40 cellular contexts compared by ENCODE assay signal in genomic region chr11:7899418-7899817, GRCh38. TPM values are rescaled to one million over a fixed set of nuclear protein-coding genes. Genes with fewer than 3 reads are reported as not detected.
"Had no signal": no experiment of that assay in that cellular context is flagged by ENCODE, and none has a peak within 500 bp of the region (broad histone marks: within the 10 kb centered on the region; RNA-seq: fewer than 3 reads in every experiment).

No MANE protein-coding gene starts in this region.

- H3K9me3 Mint-ChIP-seq: activated CD4-positive, alpha-beta memory T cell treated with anti-CD3 and anti-CD28 coated beads, Interleukin-2, amount 10 ng/mL, durations not matched to agents 7 days and 5 days; activated naive CD4-positive, alpha-beta T cell treated with anti-CD3 and anti-CD28 coated beads, Interleukin-2, amount 50 U/mL, for 72 hours; activated T-helper 2 cell treated with anti-CD3 and anti-CD28 coated beads, Interferon-gamma antibody, Interleukin-2, Interleukin-4, amounts not matched to agents 10 μg/mL and 5 μg/mL and 100 μg/mL, durations not matched to agents 14 hours and 24 hours and 36 hours had no signal

- H3K4me3 ChIP-seq: adrenal gland, body of pancreas, breast epithelium, Peyer's patch had no signal

- H3K4me3 Mint-ChIP-seq: activated CD4-positive, alpha-beta memory T cell treated with anti-CD3 and anti-CD28 coated beads, Interleukin-2, amount 10 ng/mL, durations not matched to agents 7 days and 5 days; activated CD8-positive, alpha-beta memory T cell treated with anti-CD3 and anti-CD28 coated beads, Interleukin-2, amount 10 ng/mL, durations not matched to agents 7 days and 5 days; activated T-cell treated with anti-CD3 and anti-CD28 coated beads, Interleukin-2, amount 50 U/mL, for 72 hours had no signal

- H3K4me1 Mint-ChIP-seq: activated CD4-positive, alpha-beta memory T cell treated with anti-CD3 and anti-CD28 coated beads, Interleukin-2, amount 10 ng/mL, durations not matched to agents 7 days and 5 days; activated CD8-positive, alpha-beta memory T cell treated with anti-CD3 and anti-CD28 coated beads, Interleukin-2, amount 10 ng/mL, durations not matched to agents 7 days and 5 days had no signal

- H3K9me3 ChIP-seq: adrenal gland, body of pancreas, breast epithelium, Peyer's patch had no signal

- H3K36me3 Mint-ChIP-seq: activated CD8-positive, alpha-beta memory T cell treated with anti-CD3 and anti-CD28 coated beads, Interleukin-2, amount 10 ng/mL, durations not matched to agents 7 days and 5 days; activated naive CD4-positive, alpha-beta T cell treated with anti-CD3 and anti-CD28 coated beads, Interleukin-2, amount 50 U/mL, for 72 hours had no signal

- H3K36me3 ChIP-seq: adrenal gland, breast epithelium, Peyer's patch had no signal

- H3K27ac Mint-ChIP-seq: activated CD4-positive, alpha-beta memory T cell treated with anti-CD3 and anti-CD28 coated beads, Interleukin-2, amount 10 ng/mL, durations not matched to agents 7 days and 5 days; activated CD8-positive, alpha-beta memory T cell treated with anti-CD3 and anti-CD28 coated beads, Interleukin-2, amount 10 ng/mL, durations not matched to agents 7 days and 5 days; activated naive CD4-positive, alpha-beta T cell treated with anti-CD3 and anti-CD28 coated beads, Interleukin-2, amount 50 U/mL, for 72 hours; activated T-cell treated with anti-CD3 and anti-CD28 coated beads, Interleukin-2, amount 50 U/mL, for 72 hours; activated T-helper 2 cell treated with anti-CD3 and anti-CD28 coated beads, Interferon-gamma antibody, Interleukin-2, Interleukin-4, amounts not matched to agents 10 μg/mL and 5 μg/mL and 100 μg/mL, durations not matched to agents 14 hours and 24 hours and 36 hours had no signal

- DNase-seq: activated CD4-positive, alpha-beta memory T cell treated with anti-CD3 and anti-CD28 coated beads, Interleukin-2, amount 10 ng/mL, durations not matched to agents 7 days and 5 days; activated CD4-positive, alpha-beta T cell treated with anti-CD3 and anti-CD28 coated beads for 1 hour; activated CD4-positive, alpha-beta T cell treated with anti-CD3 and anti-CD28 coated beads for 48 hours; activated CD4-positive, CD25-positive, alpha-beta regulatory T cell; activated CD8-positive, alpha-beta memory T cell treated with anti-CD3 and anti-CD28 coated beads for 24 hours; activated CD8-positive, alpha-beta memory T cell treated with anti-CD3 and anti-CD28 coated beads, Interleukin-2, amount 10 ng/mL, durations not matched to agents 7 days and 5 days; activated CD8-positive, alpha-beta memory T cell treated with anti-CD3 and anti-CD28 coated beads, Interleukin-2, amount 50 U/mL, for 48 hours; activated gamma-delta T cell; activated naive CD4-positive, alpha-beta T cell treated with Interleukin-2 at 50 U/mL for 16 hours; activated T-cell treated with anti-CD3 and anti-CD28 coated beads, Interleukin-2, amount 50 U/mL, for 72 hours; adrenal gland; body of pancreas; cerebellar nuclear complex; Kasumi-1; KG1; MM.1S; MV-4-11; NCI-H1092; NCI-H146; NCI-H187; NCI-H2029 treated with DMSO at 0.1 percent for 48 hours; NCI-H2107; NCI-H2171; NCI-H2227 treated with DMSO at 0.1 percent for 48 hours; NCI-H446; NCI-H510A treated with DMSO at 0.1 percent for 48 hours; NCI-H526 treated with DMSO at 0.1 percent for 48 hours; NCI-H774; Peyer's patch; Right ventricle myocardium superior; SW 1271; T-helper 1 cell; T-helper 2 cell; T-helper 9 cell had no signal

- H3K27ac ChIP-seq: adrenal gland, body of pancreas, breast epithelium, Peyer's patch, VCaP had no signal

- H3K27me3 ChIP-seq: adrenal gland, body of pancreas, breast epithelium, Peyer's patch had no signal

- H3K4me1 ChIP-seq: adrenal gland, breast epithelium, Peyer's patch had no signal

RNA-seq across cellular contexts. Expression of gene OR10A6, which starts 31.6 kb away (rescaled TPM):
- total RNA-seq: activated CD4-positive, alpha-beta memory T cell treated with anti-CD3 and anti-CD28 coated beads, Interleukin-2, amount 10 ng/mL, durations not matched to agents 7 days and 5 days; activated CD8-positive, alpha-beta memory T cell treated with anti-CD3 and anti-CD28 coated beads, Interleukin-2, amount 10 ng/mL, durations not matched to agents 7 days and 5 days; activated naive CD4-positive, alpha-beta T cell treated with anti-CD3 and anti-CD28 coated beads, Interleukin-2, amount 50 U/mL, for 72 hours; activated T-cell treated with anti-CD3 and anti-CD28 coated beads, Interleukin-2, amount 50 U/mL, for 72 hours; activated T-helper 2 cell treated with anti-CD3 and anti-CD28 coated beads, Interferon-gamma antibody, Interleukin-2, Interleukin-4, amounts not matched to agents 10 μg/mL and 5 μg/mL and 100 μg/mL, durations not matched to agents 14 hours and 24 hours and 36 hours; adrenal gland; body of pancreas; breast epithelium; cardiac septum; Peyer's patch; Right ventricle myocardium superior had no signal

RNA-seq across cellular contexts. Expression of gene OR10A3, which starts 42.1 kb away (rescaled TPM):
- total RNA-seq: activated CD4-positive, alpha-beta memory T cell treated with anti-CD3 and anti-CD28 coated beads, Interleukin-2, amount 10 ng/mL, durations not matched to agents 7 days and 5 days; activated CD8-positive, alpha-beta memory T cell treated with anti-CD3 and anti-CD28 coated beads, Interleukin-2, amount 10 ng/mL, durations not matched to agents 7 days and 5 days; activated naive CD4-positive, alpha-beta T cell treated with anti-CD3 and anti-CD28 coated beads, Interleukin-2, amount 50 U/mL, for 72 hours; activated T-cell treated with anti-CD3 and anti-CD28 coated beads, Interleukin-2, amount 50 U/mL, for 72 hours; activated T-helper 2 cell treated with anti-CD3 and anti-CD28 coated beads, Interferon-gamma antibody, Interleukin-2, Interleukin-4, amounts not matched to agents 10 μg/mL and 5 μg/mL and 100 μg/mL, durations not matched to agents 14 hours and 24 hours and 36 hours; adrenal gland; astrocyte; body of pancreas; breast epithelium; cardiac septum; Peyer's patch; Right ventricle myocardium superior had no signal
